ENCODE assay signal across 25 cellular contexts in the genomic region with DNA sequence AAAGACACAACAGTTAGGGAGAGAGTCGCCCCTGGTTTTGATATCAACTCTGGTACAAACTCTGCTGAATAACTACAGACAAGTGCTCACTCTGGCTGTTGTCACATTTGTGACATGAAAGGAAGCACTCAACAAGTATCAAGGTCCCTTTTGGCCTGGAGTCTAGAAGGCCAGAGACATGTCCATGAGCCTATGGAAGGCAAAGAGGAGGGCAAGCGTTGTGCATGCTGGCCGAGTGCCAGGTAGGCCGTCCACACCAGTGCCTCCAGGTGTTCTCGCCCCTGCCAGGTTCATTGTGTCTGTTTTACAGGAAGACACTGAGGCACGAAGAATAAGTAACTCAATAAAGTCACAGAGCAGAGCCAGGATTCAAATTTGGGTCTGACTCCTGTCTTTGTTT. TPM values are rescaled to one million over a fixed set of nuclear protein-coding genes. Genes with fewer than 3 reads are reported as not detected.
DNase-seq lines count a peak whose midpoint lies in the region; ATAC-seq, FAIRE-seq and TF ChIP-seq lines count a peak whose summit lies in the region.
"Had no signal": no experiment of that assay in that cellular context is flagged by ENCODE, and none has a peak within 500 bp of the region (broad histone marks: within the 10 kb centered on the region; RNA-seq: fewer than 3 reads in every experiment).

No MANE protein-coding gene starts in this region.

- H3K4me1 ChIP-seq in GM12878 (ENCODE audit: control insufficient read depth, insufficient read depth, low read length) = no peaks in the 10 kb centered on the region
- H3K4me1 ChIP-seq: BLaER1 treated with 17β-estradiol and CSF1 and Interleukin-3, amounts not matched to agents 10 nM and 100 nM had no signal

- in situ Hi-C loops in GM12878 (cut with MboI) = no loop called here

- DNase-seq in NCI-H510A treated with DMSO at 0.1 percent for 48 hours (lab: John Stamatoyannopoulos, UW) (peak; percentile 29), NCI-H510A (lab: John Stamatoyannopoulos, UW) (no peak), GM12878 (ENCODE audit: low read depth, low spot score) (no peak), KG1 (lab: John Stamatoyannopoulos, UW) (no peak)
- DNase-seq in natural killer cell treated with Interleukin-12 subunit alpha and Interleukin-12 subunit beta and Interleukin-15 and Interleukin-18, amount 100 ng/mL, for 72 hours (ENCODE audit: low spot score) = no peak
- DNase-seq: CD4-positive, alpha-beta T cell; COR-L47; DMS53; GM23248; H7; MV-4-11; NCI-H1694; NCI-H2029 treated with DMSO at 0.1 percent for 48 hours; NCI-H226; NCI-H524; NCI-H774; Right ventricle myocardium superior; T-helper 1 cell had no signal

- RAD21 ChIA-PET in GM12878 (lab: Charles Lee; ENCODE audit: unreplicated experiment) = no interaction called here

- H3K9me3 Mint-ChIP-seq in natural killer cell treated with Interleukin-12 subunit alpha and Interleukin-12 subunit beta and Interleukin-15 and Interleukin-18, amount 100 ng/mL, for 72 hours = no peaks in the 10 kb centered on the region
- H3K9me3 Mint-ChIP-seq: CD4-positive, alpha-beta T cell had no signal

- no peaks in the 10 kb centered on the region for H3K9me3 ChIP-seq in GM12878 (replicated peaks; ENCODE audit: control insufficient read depth, insufficient read depth, low read length)
- H3K9me3 ChIP-seq: BLaER1 treated with 17β-estradiol and CSF1 and Interleukin-3, amounts not matched to agents 10 nM and 100 nM had no signal

- POLR2A ChIA-PET in GM12878 (lab: Charles Lee) = no interaction called here

- no peak overlapping the region for H3K4me3 ChIP-seq in GM12878
- H3K4me3 ChIP-seq: BLaER1 treated with 17β-estradiol and CSF1 and Interleukin-3, amounts not matched to agents 10 nM and 100 nM; GM23248; PC-9 had no signal

- BruUV-seq in GM12878 (replicated peaks; lab: Mats Ljungman, UMichigan) = no TSS peak

- no peak overlapping the region for H2AFZ ChIP-seq in GM12878 (ENCODE audit: control insufficient read depth, low read depth, low read length)
- H2AFZ ChIP-seq: GM23248, PC-9 had no signal

- H3K79me2 ChIP-seq in GM12878 (ENCODE audit: control insufficient read depth, insufficient read depth, low read length) = no peaks in the 10 kb centered on the region

- TF ChIP-seq EP300 in Ishikawa (IDR thresholded peaks at IDR 0.05; ENCODE audit: borderline replicate concordance) (no peak), GM12878 (IDR thresholded peaks at IDR 0.05; ENCODE audit: borderline replicate concordance in 1 of 2, control insufficient read depth in 1 of 2, low read depth in 2 of 2, low read length in 2 of 2) (no peak)

- TF ChIP-seq RAD21 in Ishikawa (IDR thresholded peaks at IDR 0.05; ENCODE audit: low read depth) (no peak), GM12878 (IDR thresholded peaks at IDR 0.05; ENCODE audit: insufficient read depth, low read depth, low read length) (no peak)

- peaks cover 37% of the 10 kb centered on the region for H3K36me3 Mint-ChIP-seq in natural killer cell treated with Interleukin-12 subunit alpha and Interleukin-12 subunit beta and Interleukin-15 and Interleukin-18, amount 100 ng/mL, for 72 hours

- no peak overlapping the region for H3K9ac ChIP-seq in GM12878 (ENCODE audit: control insufficient read depth, insufficient read depth, low read length)
- H3K9ac ChIP-seq: BLaER1 treated with 17β-estradiol and CSF1 and Interleukin-3, amounts not matched to agents 10 nM and 100 nM; GM23248 had no signal

- H3K4me2 ChIP-seq in GM12878 (ENCODE audit: control insufficient read depth, insufficient read depth) = no peak overlapping the region
- H3K4me2 ChIP-seq: BLaER1 treated with 17β-estradiol and CSF1 and Interleukin-3, amounts not matched to agents 10 nM and 100 nM; PC-9 had no signal

- WGBS in GM12878 (ENCODE audit: insufficient coverage, insufficient replicate concordance, low lambda C conversion rate, missing lambda C conversion rate) = 93% methylated on average over 6 of the region's 6 CpGs

- no peak for ATAC-seq in GM12878
- ATAC-seq in natural killer cell treated with Interleukin-12 subunit alpha and Interleukin-12 subunit beta and Interleukin-15 and Interleukin-18, amount 100 ng/mL, for 72 hours = no peak
- no peak for ATAC-seq in HG02588 (IDR thresholded peaks at IDR 0.05; ENCODE audit: unreplicated experiment)
- ATAC-seq in HG03175 (IDR thresholded peaks at IDR 0.05; ENCODE audit: unreplicated experiment) = no peak

- no peaks in the 10 kb centered on the region for H3K27me3 ChIP-seq in GM12878 (replicated peaks in 1 of 2; ENCODE audit: control insufficient read depth in 2 of 2, insufficient read depth in 2 of 2, low read length in 1 of 2)
- H3K27me3 ChIP-seq: BLaER1 treated with 17β-estradiol and CSF1 and Interleukin-3, amounts not matched to agents 10 nM and 100 nM had no signal

- FAIRE-seq in GM12878 (lab: Jason Lieb, UNC) = no peak

- H3K4me3 Mint-ChIP-seq in natural killer cell treated with Interleukin-12 subunit alpha and Interleukin-12 subunit beta and Interleukin-15 and Interleukin-18, amount 100 ng/mL, for 72 hours = no peak overlapping the region
- H3K4me3 Mint-ChIP-seq: CD4-positive, alpha-beta T cell had no signal

- TF ChIP-seq CTCF in GM12878 (IDR thresholded peaks at IDR 0.05 in 2 of 3, conservative IDR thresholded peaks at IDR 0.05 in 1 of 3; ENCODE audit: control insufficient read depth in 2 of 3, extremely low read depth in 1 of 3, insufficient read depth in 1 of 3, low read depth in 3 of 3, low read length in 3 of 3) = no peak

- CTCF ChIA-PET in GM12878 (lab: Yijun Ruan, JAX) = no interaction called here

- H3K27ac ChIP-seq in GM12878 (ENCODE audit: control insufficient read depth, insufficient read depth) = no peak overlapping the region
- H3K27ac ChIP-seq: BLaER1 treated with 17β-estradiol and CSF1 and Interleukin-3, amounts not matched to agents 10 nM and 100 nM; GM23248; HL-60; PC-9 had no signal

- 0 out of 2 replicates have a peak, but pooled peaks have one; percentile 12 for TF ChIP-seq POLR2A in GM12878 (IDR thresholded peaks at IDR 0.05; ENCODE audit: low read depth, low read length)

- intact Hi-C loops in GM12878 (cut with micrococcal nuclease; ENCODE audit: unreplicated experiment) = no loop called here

- H3K27me3 Mint-ChIP-seq in natural killer cell treated with Interleukin-12 subunit alpha and Interleukin-12 subunit beta and Interleukin-15 and Interleukin-18, amount 100 ng/mL, for 72 hours = no peaks in the 10 kb centered on the region
- H3K27me3 Mint-ChIP-seq: CD4-positive, alpha-beta T cell had no signal

- SMC1A ChIA-PET in GM12878 (lab: Charles Lee; ENCODE audit: uncharacterized antibody, unreplicated experiment) = no interaction called here

- H4K20me1 ChIP-seq in GM12878 (ENCODE audit: control insufficient read depth, insufficient read depth) = no peaks in the 10 kb centered on the region

- peaks cover 48 to 55% of the 10 kb centered on the region in 2 donors for H3K4me1 Mint-ChIP-seq in natural killer cell treated with Interleukin-12 subunit alpha and Interleukin-12 subunit beta and Interleukin-15 and Interleukin-18, amount 100 ng/mL, for 72 hours (ENCODE audit: low read depth in 2 of 2)

- H3K36me3 ChIP-seq in GM12878 (ENCODE audit: control insufficient read depth in 2 of 2, insufficient read depth in 2 of 2, low read length in 1 of 2) = peaks cover 22 to 44% of the 10 kb centered on the region in 2 experiments

- peak overlapping the region; percentile 9 to 92 for H3K27ac Mint-ChIP-seq in natural killer cell treated with Interleukin-12 subunit alpha and Interleukin-12 subunit beta and Interleukin-15 and Interleukin-18, amount 100 ng/mL, for 72 hours
- H3K27ac Mint-ChIP-seq: CD4-positive, alpha-beta T cell had no signal

RNA-seq across cellular contexts. Expression of gene ILKAP, which starts 21.1 kb away (rescaled TPM):
- total RNA-seq in GM12878 (2013; cell fraction: nucleolus; rRNA removed) = 79.6 and 82.1 TPM in 2 replicates
- total RNA-seq in GM12878 (2014; rRNA removed) = 30.2 and 30.8 TPM in 2 replicates
- 22.9 and 24.0 TPM in 2 replicates for total RNA-seq in GM12878 (2014; rRNA removed; fragmentation: Illumina TruSeq; extraction: Trizol)
- total RNA-seq in GM12878 (2021) = 42.2 and 44.5 TPM in 2 replicates
- polyA plus RNA-seq in GM12878 (2011; ENCODE audit: low read depth) = 15.1 TPM
- 39.2 and 46.5 TPM in 2 replicates for polyA plus RNA-seq in GM12878 (2011; rRNA removed)
- 33.9 and 48.0 TPM in 2 replicates for polyA plus RNA-seq in GM12878 (2011; cell fraction: cytosol; rRNA removed)
- polyA plus RNA-seq in GM12878 (2011; cell fraction: nucleus; rRNA removed) = 84.1 and 110 TPM in 2 replicates
- polyA plus RNA-seq in GM12878 (2012) = 23.5 and 26.6 TPM in 2 replicates
- 23.7 and 30.2 TPM in 2 replicates for polyA plus RNA-seq in GM12878 (2014; fragmentation: Illumina TruSeq; extraction: Trizol)
- 10 to 100 TPM in 1 of 2 experiments, 1 to 10 TPM in 1; 4.2 to 11.2 TPM for polyA plus RNA-seq in GM12878 (2014; fragmentation: Nextera tagmentation; extraction: Ambion mirVana)
- polyA plus RNA-seq in GM12878 (2014; rRNA removed) = 55.8 and 65.3 TPM in 2 replicates
- 10 to 100 TPM; 63.8 to 64.8 TPM for polyA plus RNA-seq in GM12878 (2016; fragmentation: Nextera tagmentation; extraction: Ambion mirVana)
- polyA minus RNA-seq in GM12878 (2011; rRNA and poly(A)+ RNA removed) = 35.7 and 40.7 TPM in 2 replicates
- polyA minus RNA-seq in GM12878 (2011; cell fraction: cytosol; rRNA and poly(A)+ RNA removed) = 9.7 and 12.7 TPM in 2 replicates
- 30.6 and 68.0 TPM in 2 replicates for polyA minus RNA-seq in GM12878 (2011; cell fraction: nucleus; rRNA and poly(A)+ RNA removed)
- 10 to 100 TPM; 75.8 to 99.7 TPM for total RNA-seq in natural killer cell treated with Interleukin-12 subunit alpha and Interleukin-12 subunit beta and Interleukin-15 and Interleukin-18, amount 100 ng/mL, for 72 hours

RNA-seq across cellular contexts. Expression of gene ERFE, which starts 23.6 kb away (rescaled TPM):
- total RNA-seq in GM12878 (2013; cell fraction: nucleolus; rRNA removed) = not detected in 2 replicates
- total RNA-seq in GM12878 (2014; rRNA removed) = not detected in 2 replicates
- total RNA-seq in GM12878 (2014; rRNA removed; fragmentation: Illumina TruSeq; extraction: Trizol) = not detected in 2 replicates
- not detected in 2 replicates for total RNA-seq in GM12878 (2021)
- polyA plus RNA-seq in GM12878 (2011; ENCODE audit: low read depth) = not detected
- polyA plus RNA-seq in GM12878 (2011; rRNA removed) = not detected in 2 replicates
- polyA plus RNA-seq in GM12878 (2011; cell fraction: cytosol; rRNA removed) = not detected in 2 replicates
- not detected in 2 replicates for polyA plus RNA-seq in GM12878 (2011; cell fraction: nucleus; rRNA removed)
- polyA plus RNA-seq in GM12878 (2012) = 0.11 TPM in 1 of 2 replicates, not detected in the other
- not detected in 2 replicates for polyA plus RNA-seq in GM12878 (2014; fragmentation: Illumina TruSeq; extraction: Trizol)
- not detected for polyA plus RNA-seq in GM12878 (2014; fragmentation: Nextera tagmentation; extraction: Ambion mirVana)
- polyA plus RNA-seq in GM12878 (2014; rRNA removed) = not detected in 2 replicates
- polyA plus RNA-seq in GM12878 (2016; fragmentation: Nextera tagmentation; extraction: Ambion mirVana) = not detected
- not detected in 2 replicates for polyA minus RNA-seq in GM12878 (2011; rRNA and poly(A)+ RNA removed)
- polyA minus RNA-seq in GM12878 (2011; cell fraction: cytosol; rRNA and poly(A)+ RNA removed) = not detected in 2 replicates
- polyA minus RNA-seq in GM12878 (2011; cell fraction: nucleus; rRNA and poly(A)+ RNA removed) = 0.24 TPM in 1 of 2 replicates, not detected in the other
- 1 to 10 TPM in 1 of 2 donors, under 1 TPM in 1; 0.20 to 3.8 TPM for total RNA-seq in natural killer cell treated with Interleukin-12 subunit alpha and Interleukin-12 subunit beta and Interleukin-15 and Interleukin-18, amount 100 ng/mL, for 72 hours
- total RNA-seq: CD4-positive, alpha-beta T cell; Right ventricle myocardium superior had no signal

RNA-seq across cellular contexts. Expression of gene KLHL30, which starts 43.9 kb away (rescaled TPM):
- total RNA-seq in GM12878 (2013; cell fraction: nucleolus; rRNA removed) = 0.12 and 0.13 TPM in 2 replicates
- 0.05 TPM in 1 of 2 replicates, not detected in the other for total RNA-seq in GM12878 (2014; rRNA removed)
- total RNA-seq in GM12878 (2014; rRNA removed; fragmentation: Illumina TruSeq; extraction: Trizol) = not detected in 2 replicates
- total RNA-seq in GM12878 (2021) = 0.05 TPM in 1 of 2 replicates, not detected in the other
- not detected for polyA plus RNA-seq in GM12878 (2011; ENCODE audit: low read depth)
- polyA plus RNA-seq in GM12878 (2011; rRNA removed) = not detected in 2 replicates
- not detected in 2 replicates for polyA plus RNA-seq in GM12878 (2011; cell fraction: cytosol; rRNA removed)
- polyA plus RNA-seq in GM12878 (2011; cell fraction: nucleus; rRNA removed) = 0.09 TPM in 1 of 2 replicates, not detected in the other
- 0.03 TPM in 1 of 2 replicates, not detected in the other for polyA plus RNA-seq in GM12878 (2012)
- polyA plus RNA-seq in GM12878 (2014; fragmentation: Illumina TruSeq; extraction: Trizol) = not detected in 2 replicates
- polyA plus RNA-seq in GM12878 (2014; fragmentation: Nextera tagmentation; extraction: Ambion mirVana) = not detected
- not detected in 2 replicates for polyA plus RNA-seq in GM12878 (2014; rRNA removed)
- polyA plus RNA-seq in GM12878 (2016; fragmentation: Nextera tagmentation; extraction: Ambion mirVana) = under 1 TPM in 1 of 2 experiments, not detected in 1; 0.03 TPM
- not detected in 2 replicates for polyA minus RNA-seq in GM12878 (2011; rRNA and poly(A)+ RNA removed)
- polyA minus RNA-seq in GM12878 (2011; cell fraction: cytosol; rRNA and poly(A)+ RNA removed) = not detected in 2 replicates
- not detected in 2 replicates for polyA minus RNA-seq in GM12878 (2011; cell fraction: nucleus; rRNA and poly(A)+ RNA removed)
- total RNA-seq in natural killer cell treated with Interleukin-12 subunit alpha and Interleukin-12 subunit beta and Interleukin-15 and Interleukin-18, amount 100 ng/mL, for 72 hours = not detected
- total RNA-seq: CD4-positive, alpha-beta T cell; RPMI7951 had no signal

RNA-seq across cellular contexts. Expression of gene HES6, which starts 57.5 kb away (rescaled TPM):
- 1.2 TPM in 1 of 2 replicates, not detected in the other for total RNA-seq in GM12878 (2013; cell fraction: nucleolus; rRNA removed)
- total RNA-seq in GM12878 (2014; rRNA removed) (1.4 and 1.5 TPM in 2 replicates), GM12878 (2014; rRNA removed; fragmentation: Illumina TruSeq; extraction: Trizol) (0.23 and 0.67 TPM in 2 replicates), GM12878 (2021) (1.7 and 1.8 TPM in 2 replicates)
- polyA plus RNA-seq in GM12878 (2011; ENCODE audit: low read depth) = 0.43 TPM
- polyA plus RNA-seq in GM12878 (2011; rRNA removed) (0.33 and 0.61 TPM in 2 replicates), GM12878 (2014; fragmentation: Illumina TruSeq; extraction: Trizol) (0.21 TPM in 1 of 2 replicates, not detected in the other), GM12878 (2014; fragmentation: Nextera tagmentation; extraction: Ambion mirVana) (under 1 TPM; 0.11 to 0.15 TPM), GM12878 (2014; rRNA removed) (1.2 and 2.5 TPM in 2 replicates), GM12878 (2016; fragmentation: Nextera tagmentation; extraction: Ambion mirVana) (1 to 10 TPM in 1 of 2 experiments, under 1 TPM in 1; 1.00 to 1.1 TPM)
- polyA plus RNA-seq in GM12878 (2011; cell fraction: cytosol; rRNA removed) = 0.99 and 1.9 TPM in 2 replicates
- 3.0 and 4.6 TPM in 2 replicates for polyA plus RNA-seq in GM12878 (2011; cell fraction: nucleus; rRNA removed)
- 0.62 and 0.97 TPM in 2 replicates for polyA plus RNA-seq in GM12878 (2012)
- 0.46 TPM in 1 of 2 replicates, not detected in the other for polyA minus RNA-seq in GM12878 (2011; rRNA and poly(A)+ RNA removed)
- polyA minus RNA-seq in GM12878 (2011; cell fraction: cytosol; rRNA and poly(A)+ RNA removed) = not detected in 2 replicates
- polyA minus RNA-seq in GM12878 (2011; cell fraction: nucleus; rRNA and poly(A)+ RNA removed) = 1.2 and 2.1 TPM in 2 replicates
- 10 to 100 TPM in 1 of 2 donors, 1 to 10 TPM in 1; 5.7 to 11.3 TPM for total RNA-seq in natural killer cell treated with Interleukin-12 subunit alpha and Interleukin-12 subunit beta and Interleukin-15 and Interleukin-18, amount 100 ng/mL, for 72 hours
